ENCODE assay signal across 1 cellular context in genomic region chr4:953574-953915, GRCh38.
TF ChIP-seq lines count a peak whose summit lies in the region.

No MANE protein-coding gene starts in this region.

TF ChIP-seq in IMR-90, 13 proteins besides CTCF, POLR2A, EP300 and RAD21:
- no peak for TF ChIP-seq ELK1 (IDR thresholded peaks at IDR 0.05; ENCODE audit: borderline replicate concordance, low read depth, low read length)
- TF ChIP-seq NFE2L2 (IDR thresholded peaks at IDR 0.05; ENCODE audit: low read depth, low read length), result no peak
- no peak for TF ChIP-seq MAFK (IDR thresholded peaks at IDR 0.05; ENCODE audit: low read depth, low read length)
- no peak for TF ChIP-seq MXI1 (IDR thresholded peaks at IDR 0.05; ENCODE audit: borderline replicate concordance, low read depth, low read length)
- no peak for TF ChIP-seq RFX5 (IDR thresholded peaks at IDR 0.05; ENCODE audit: low read depth, low read length)
- no peak for TF ChIP-seq MAZ (IDR thresholded peaks at IDR 0.05; ENCODE audit: borderline replicate concordance, low read depth, low read length)
- no peak for TF ChIP-seq CEBPB (IDR thresholded peaks at IDR 0.05; ENCODE audit: low read depth, low read length)
- no peak for TF ChIP-seq FOS (IDR thresholded peaks at IDR 0.05; ENCODE audit: low read depth, low read length)
- no peak for TF ChIP-seq USF2 (IDR thresholded peaks at IDR 0.05; ENCODE audit: low read depth, low read length)
